29 cellular contexts compared by ENCODE assay signal in the genomic region with DNA sequence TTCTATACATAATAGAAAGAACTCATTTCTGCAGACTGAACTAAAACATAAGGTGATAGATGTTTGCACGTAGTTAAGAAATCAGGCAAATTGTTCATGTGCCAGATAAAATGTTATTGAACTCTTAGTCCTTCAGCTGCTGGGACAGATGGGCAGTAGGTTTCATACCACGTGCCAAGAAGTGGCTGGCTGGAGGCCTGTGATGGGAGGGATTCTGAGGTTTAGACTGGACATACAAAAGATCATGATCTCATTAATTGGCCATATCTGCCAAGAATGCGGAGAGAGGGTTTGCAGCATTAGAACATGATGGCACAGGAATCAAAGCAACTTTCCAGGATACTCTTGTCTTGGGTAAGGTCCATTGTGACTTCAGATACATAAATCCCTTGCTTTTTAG. TPM values are rescaled to one million over a fixed set of nuclear protein-coding genes. Genes with fewer than 3 reads are reported as not detected.
DNase-seq lines count a peak whose midpoint lies in the region; FAIRE-seq and TF ChIP-seq lines count a peak whose summit lies in the region.
"Had no signal": no experiment of that assay in that cellular context is flagged by ENCODE, and none has a peak within 500 bp of the region (broad histone marks: within the 10 kb centered on the region; RNA-seq: fewer than 3 reads in every experiment).

No MANE protein-coding gene starts in this region.

- no peaks in the 10 kb centered on the region for H3K27me3 ChIP-seq in astrocyte (ENCODE audit: insufficient read depth, low read length)
- H3K27me3 ChIP-seq: breast epithelium, colonic mucosa, neural progenitor cell had no signal

- H3K9me3 Mint-ChIP-seq in astrocyte (ENCODE audit: unreplicated experiment), result peaks cover 2% of the 10 kb centered on the region

- H3K4me3 ChIP-seq in astrocyte (ENCODE audit: insufficient read depth, low read depth, low read length), result no peak overlapping the region
- H3K4me3 ChIP-seq: breast epithelium, colonic mucosa, GM23338, lung, neural progenitor cell had no signal

- H3K79me2 ChIP-seq in astrocyte (ENCODE audit: insufficient read depth, low read length), result no peaks in the 10 kb centered on the region

- no peak overlapping the region for H3K27ac Mint-ChIP-seq in astrocyte (ENCODE audit: unreplicated experiment)
- H3K27ac Mint-ChIP-seq: activated CD8-positive, alpha-beta T cell treated with anti-CD3 and anti-CD28 coated beads for 36 hours; activated naive CD8-positive, alpha-beta T cell treated with anti-CD3 and anti-CD28 coated beads, Interleukin-2, amount 50 U/mL, for 24 hours; CD4-positive, CD25-positive, alpha-beta regulatory T cell; GM23338; neural progenitor cell; stimulated activated naive CD8-positive, alpha-beta T cell treated with anti-CD3 and anti-CD28 coated beads, Interleukin-15, Interleukin-2, amounts not matched to agents 100 ng/mL and 50 ng/mL, for 24 hours had no signal

- peak; percentile 90 for DNase-seq in DMS 273 treated with DMSO at 0.1 percent for 48 hours (lab: John Stamatoyannopoulos, UW)
- peak; percentile 43 for DNase-seq in NCI-H1092 (lab: John Stamatoyannopoulos, UW)
- DNase-seq in astrocyte (ENCODE audit: low read depth), result peak; percentile 55
- DNase-seq in kidney glomerular epithelial cell (lab: John Stamatoyannopoulos, UW), result no peak
- DNase-seq in COLO668 (lab: John Stamatoyannopoulos, UW; ENCODE audit: unreplicated experiment), result no peak
- DNase-seq in foreskin melanocyte, result no peak
- DNase-seq: activated CD4-positive, alpha-beta T cell treated with anti-CD3 and anti-CD28 coated beads for 1 hour; activated CD8-positive, alpha-beta T cell treated with anti-CD3 and anti-CD28 coated beads for 36 hours; activated gamma-delta T cell treated with Interleukin-2 at 50 U/mL for 16 hours; activated naive CD8-positive, alpha-beta T cell treated with anti-CD3 and anti-CD28 coated beads, Interleukin-2, amount 50 U/mL, for 24 hours; CD4-positive, CD25-positive, alpha-beta regulatory T cell; colonic mucosa; DMS153; effector memory CD4-positive, alpha-beta T cell; GF-D8; kidney; NCI-H1048; posterior cingulate gyrus had no signal

- H3K4me1 Mint-ChIP-seq in astrocyte (ENCODE audit: low read depth, unreplicated experiment), result no peaks in the 10 kb centered on the region
- H3K4me1 Mint-ChIP-seq: activated naive CD8-positive, alpha-beta T cell treated with anti-CD3 and anti-CD28 coated beads, Interleukin-2, amount 50 U/mL, for 24 hours; CD4-positive, CD25-positive, alpha-beta regulatory T cell; GM23338; neural progenitor cell had no signal

- H3K4me3 Mint-ChIP-seq in astrocyte (ENCODE audit: unreplicated experiment), result no peak overlapping the region
- H3K4me3 Mint-ChIP-seq: activated CD8-positive, alpha-beta T cell treated with anti-CD3 and anti-CD28 coated beads for 36 hours; activated naive CD8-positive, alpha-beta T cell treated with anti-CD3 and anti-CD28 coated beads, Interleukin-2, amount 50 U/mL, for 24 hours; CD4-positive, CD25-positive, alpha-beta regulatory T cell; GM23338; neural progenitor cell; stimulated activated naive CD8-positive, alpha-beta T cell treated with anti-CD3 and anti-CD28 coated beads, Interleukin-15, Interleukin-2, amounts not matched to agents 100 ng/mL and 50 ng/mL, for 24 hours had no signal

- no peaks in the 10 kb centered on the region for H3K36me3 Mint-ChIP-seq in astrocyte (ENCODE audit: low read depth, unreplicated experiment)
- H3K36me3 Mint-ChIP-seq: CD4-positive, CD25-positive, alpha-beta regulatory T cell; neural progenitor cell had no signal

- H3K4me2 ChIP-seq in astrocyte (ENCODE audit: low read length), result no peak overlapping the region
- H3K4me2 ChIP-seq: GM23338, neural progenitor cell had no signal

- no peak for TF ChIP-seq CTCF in astrocyte (IDR thresholded peaks at IDR 0.05; ENCODE audit: insufficient read depth, low read depth, low read length)

- H3K9me3 ChIP-seq in astrocyte (ENCODE audit: insufficient read depth, low read depth, low read length), result no peaks in the 10 kb centered on the region
- H3K9me3 ChIP-seq: colonic mucosa had no signal

- no peaks in the 10 kb centered on the region for H3K27me3 Mint-ChIP-seq in astrocyte (ENCODE audit: low read depth, unreplicated experiment)
- H3K27me3 Mint-ChIP-seq: activated CD8-positive, alpha-beta T cell treated with anti-CD3 and anti-CD28 coated beads for 36 hours; activated naive CD8-positive, alpha-beta T cell treated with anti-CD3 and anti-CD28 coated beads, Interleukin-2, amount 50 U/mL, for 24 hours; CD4-positive, CD25-positive, alpha-beta regulatory T cell; stimulated activated naive CD8-positive, alpha-beta T cell treated with anti-CD3 and anti-CD28 coated beads, Interleukin-15, Interleukin-2, amounts not matched to agents 100 ng/mL and 50 ng/mL, for 24 hours had no signal

- no peak overlapping the region for H2AFZ ChIP-seq in astrocyte (ENCODE audit: low read depth, low read length)
- H2AFZ ChIP-seq: GM23338, neural progenitor cell had no signal

- no peak overlapping the region for H3K27ac ChIP-seq in astrocyte (ENCODE audit: low read depth, low read length)
- H3K27ac ChIP-seq: breast epithelium, colonic mucosa, neural progenitor cell had no signal

- no peaks in the 10 kb centered on the region for H3K4me1 ChIP-seq in astrocyte (ENCODE audit: insufficient read depth, low read length)
- H3K4me1 ChIP-seq: breast epithelium, colonic mucosa, neural progenitor cell had no signal

- no peaks in the 10 kb centered on the region for H3K36me3 ChIP-seq in astrocyte (ENCODE audit: insufficient read depth, low read length)
- H3K36me3 ChIP-seq: breast epithelium, colonic mucosa, neural progenitor cell had no signal

- no peaks in the 10 kb centered on the region for H4K20me1 ChIP-seq in astrocyte (ENCODE audit: insufficient read depth, low read length)

- FAIRE-seq in astrocyte (lab: Jason Lieb, UNC) (no peak), islet of Langerhans (lab: Jason Lieb, UNC) (peak; percentile 36)
- FAIRE-seq: HTR-8/SVneo, kidney, TTC549 had no signal

- H3K9ac ChIP-seq in astrocyte (ENCODE audit: low read length), result no peak overlapping the region
- H3K9ac ChIP-seq: neural progenitor cell had no signal

RNA-seq across cellular contexts. Expression of a gene that starts 53.9 kb away (rescaled TPM):
- total RNA-seq in astrocyte, result 0.17 and 0.18 TPM in 2 replicates
- total RNA-seq: activated CD8-positive, alpha-beta T cell treated with anti-CD3 and anti-CD28 coated beads for 36 hours; CD4-positive, CD25-positive, alpha-beta regulatory T cell; kidney; RPMI7951; SK-MEL-5; T-helper 1 cell treated with Interleukin-12 subunit alpha and Interleukin-12 subunit beta and Interleukin-4 antibody, amounts not matched to agents 30 ng/mL and 1 ng/mL, for 36 hours had no signal

Comparison
In these comparisons a context has a peak if more than half of its experiments do, and no peak if none do; other contexts are left out.
1. DNase-seq: peak in DMS 273 treated with DMSO at 0.1 percent for 48 hours (single experiment), NCI-H1092 (single experiment) and astrocyte (single experiment); none in kidney glomerular epithelial cell (single experiment), COLO668 (single experiment) and foreskin melanocyte (single experiment).